ENCODE assay signal across 23 cellular contexts in the genomic region with DNA sequence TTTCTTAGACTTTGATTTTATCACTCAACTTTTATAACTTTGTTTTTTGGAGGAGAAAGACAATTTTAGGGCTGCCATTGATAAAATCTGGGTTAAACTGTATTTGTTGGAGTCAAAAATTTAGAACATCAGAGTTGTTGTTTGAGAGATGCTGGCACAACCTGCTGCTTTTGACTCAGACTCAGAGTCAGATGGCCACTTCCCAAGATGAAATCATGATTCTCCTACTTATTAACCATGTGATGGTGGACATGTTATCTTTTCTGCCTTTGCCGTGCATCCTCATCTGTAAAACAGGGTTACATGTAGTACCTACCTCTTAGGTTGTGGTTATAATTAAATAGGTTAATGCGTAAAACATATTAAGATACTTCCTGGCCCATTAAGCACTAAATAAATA.
A peak's percentile ranks its signal among the peaks of the same experiment; 100 is the strongest.
DNase-seq lines count a peak whose midpoint lies in the region; ATAC-seq and TF ChIP-seq lines count a peak whose summit lies in the region.
"Had no signal": no experiment of that assay in that cellular context is flagged by ENCODE, and none has a peak within 500 bp of the region (broad histone marks: within the 10 kb centered on the region; RNA-seq: fewer than 3 reads in every experiment).

No MANE protein-coding gene starts in this region.

- DNase-seq in heart right ventricle (no peak), thyroid gland (no peak), HT-29 (ENCODE audit: low spot score) (no peak), NCI-H82 treated with DMSO at 0.1 percent for 48 hours (lab: John Stamatoyannopoulos, UW; ENCODE audit: unreplicated experiment) (no peak)
- no peak for DNase-seq in activated naive CD4-positive, alpha-beta T cell (lab: John Stamatoyannopoulos, UW)
- DNase-seq: C1 segment of cervical spinal cord; CD4-positive, alpha-beta memory T cell; COR-L47; DMS53; Karpas-422; NCI-H1092; NCI-H1417 treated with DMSO at 0.1 percent for 48 hours; NCI-H1694 treated with DMSO at 0.1 percent for 48 hours; NCI-H2081; NCI-H226; NCI-H510A; PC-3 had no signal

- H3K79me2 ChIP-seq in OCI-LY3 (ENCODE audit: low read length) (no peaks in the 10 kb centered on the region), parathyroid adenoma (peaks cover 4% of the 10 kb centered on the region)

- no peak overlapping the region for H2AFZ ChIP-seq in OCI-LY3 (ENCODE audit: low read depth, low read length)
- H2AFZ ChIP-seq in parathyroid adenoma = no peak overlapping the region

- peak; percentile 7 for ATAC-seq in HG03159 (IDR thresholded peaks at IDR 0.05; ENCODE audit: unreplicated experiment)
- ATAC-seq in heart right ventricle = peak in 5 of 8 donors; percentile 35 to 51 (median 41)
- ATAC-seq: HCT116, PC-3 had no signal

- intact Hi-C loops in heart right ventricle (cut with DNase I) (no loop called here), thyroid gland (cut with DNase I) (no loop called here)

- H3K9me3 ChIP-seq in OCI-LY3 (ENCODE audit: insufficient read depth, low read length) (no peaks in the 10 kb centered on the region), heart right ventricle (no peaks in the 10 kb centered on the region), parathyroid adenoma (ENCODE audit: control insufficient read depth, low read length) (no peaks in the 10 kb centered on the region), thyroid gland (no peaks in the 10 kb centered on the region)
- H3K9me3 ChIP-seq: SJSA1 had no signal

- TF ChIP-seq POLR2A in thyroid gland (IDR thresholded peaks at IDR 0.05) = no peak

- no peaks in the 10 kb centered on the region for H4K20me1 ChIP-seq in OCI-LY3 (ENCODE audit: insufficient read depth, low read length)

- H3K27ac ChIP-seq in OCI-LY3 (ENCODE audit: low read length) (no peak overlapping the region), heart right ventricle (peak overlapping the region in 4 of 10 donors; percentile 31 to 51 (median 40)), parathyroid adenoma (peak overlapping the region; percentile 62), thyroid gland (no peak overlapping the region)
- H3K27ac ChIP-seq: HL-60, SJSA1 had no signal

- H3K4me3 ChIP-seq in OCI-LY3 (ENCODE audit: low read length) (no peak overlapping the region), heart right ventricle (no peak overlapping the region), parathyroid adenoma (ENCODE audit: low read depth, low read length) (no peak overlapping the region), thyroid gland (replicated peaks in 1 of 3) (no peak overlapping the region)
- H3K4me3 ChIP-seq: SJSA1 had no signal

- WGBS in heart right ventricle, 2 donors = 82 to 87% methylated on average over 2 of the region's 2 CpGs
- WGBS in thyroid gland, 2 donors = 89 to 97% methylated on average over 2 of the region's 2 CpGs

- H3K9ac ChIP-seq in OCI-LY3 (ENCODE audit: low read length) (no peak overlapping the region), parathyroid adenoma (no peak overlapping the region)

- TF ChIP-seq CTCF in OCI-LY3 (IDR thresholded peaks at IDR 0.05; ENCODE audit: low read depth, low read length) (no peak), heart right ventricle (IDR thresholded peaks at IDR 0.05) (no peak), parathyroid adenoma (IDR thresholded peaks at IDR 0.05) (no peak), thyroid gland (IDR thresholded peaks at IDR 0.05) (no peak)

- H3K4me2 ChIP-seq in OCI-LY3 (ENCODE audit: low read length) (peak overlapping the region; percentile 4; the same call in 1 of the 2 replicates), parathyroid adenoma (ENCODE audit: low read length) (no peak overlapping the region)

- H3K27me3 ChIP-seq in OCI-LY3 (ENCODE audit: low read depth, low read length) = no peaks in the 10 kb centered on the region
- no peaks in the 10 kb centered on the region for H3K27me3 ChIP-seq in heart right ventricle
- no peaks in the 10 kb centered on the region for H3K27me3 ChIP-seq in parathyroid adenoma (ENCODE audit: control insufficient read depth, insufficient read depth, low read length)
- no peaks in the 10 kb centered on the region for H3K27me3 ChIP-seq in thyroid gland
- H3K27me3 ChIP-seq: SJSA1 had no signal

- H3K36me3 ChIP-seq in OCI-LY3 (replicated peaks; ENCODE audit: low read depth, low read length) = peaks cover 3% of the 10 kb centered on the region
- H3K36me3 ChIP-seq in heart right ventricle = no peaks in the 10 kb centered on the region
- no peaks in the 10 kb centered on the region for H3K36me3 ChIP-seq in parathyroid adenoma (ENCODE audit: control insufficient read depth, insufficient read depth, low read length)
- no peaks in the 10 kb centered on the region for H3K36me3 ChIP-seq in thyroid gland
- H3K36me3 ChIP-seq: SJSA1 had no signal

- H3K4me1 ChIP-seq in OCI-LY3 (ENCODE audit: low read length) = peaks cover 20% of the 10 kb centered on the region
- H3K4me1 ChIP-seq in heart right ventricle = peaks cover 0 to 26% (median 6%) of the 10 kb centered on the region in 9 donors
- H3K4me1 ChIP-seq in parathyroid adenoma = peaks cover 5% of the 10 kb centered on the region
- H3K4me1 ChIP-seq in thyroid gland = no peaks in the 10 kb centered on the region
- H3K4me1 ChIP-seq: SJSA1 had no signal
